ENCODE assay signal across 1 cellular context in genomic region chr20:57589728-57590484, GRCh38.
TF ChIP-seq lines count a peak whose summit lies in the region.

No MANE protein-coding gene starts in this region.

TF ChIP-seq in HepG2, 621 proteins besides CTCF, POLR2A, EP300 and RAD21 (continued from another document):
- TF ChIP-seq TFDP1 (CRISPR knock-in tag; IDR thresholded peaks at IDR 0.05; ENCODE audit: borderline replicate concordance), result peak; percentile 68; the same call in 1 of the 2 replicates
- TF ChIP-seq HDAC1 (CRISPR knock-in tag; IDR thresholded peaks at IDR 0.05), result peak; percentile 79
- TF ChIP-seq ZBTB39 (CRISPR knock-in tag; IDR thresholded peaks at IDR 0.05), result peak; percentile 85; the same call in 1 of the 2 replicates
- TF ChIP-seq ZNF30 (CRISPR knock-in tag; IDR thresholded peaks at IDR 0.05), result peak; percentile 56; the same call in 1 of the 2 replicates
- peak; percentile 7; the same call in 1 of the 2 replicates for TF ChIP-seq PAX8 (CRISPR knock-in tag; IDR thresholded peaks at IDR 0.05; ENCODE audit: borderline replicate concordance)
- peak; percentile 55; the same call in 1 of the 2 replicates for TF ChIP-seq ZNF317 (CRISPR knock-in tag; IDR thresholded peaks at IDR 0.05)
- TF ChIP-seq UBTF (CRISPR knock-in tag; IDR thresholded peaks at IDR 0.05), result peak; percentile 58; the same call in 1 of the 2 replicates
- no peak for TF ChIP-seq ZNF570 (CRISPR knock-in tag; IDR thresholded peaks at IDR 0.05; ENCODE audit: borderline replicate concordance)
- TF ChIP-seq DMAP1 (CRISPR knock-in tag; IDR thresholded peaks at IDR 0.05), result 0 out of 2 replicates have a peak, but pooled peaks have one; percentile 44
